8 cellular contexts compared by ENCODE assay signal in genomic region chr12:107317751-107318553, GRCh38.
A peak's percentile ranks its signal among the peaks of the same experiment; 100 is the strongest.
DNase-seq lines count a peak whose midpoint lies in the region; ATAC-seq, FAIRE-seq and TF ChIP-seq lines count a peak whose summit lies in the region.

No MANE protein-coding gene starts in this region.

- ATAC-seq in GM18502 (IDR thresholded peaks at IDR 0.05; ENCODE audit: poor library complexity, unreplicated experiment), result peak; percentile 44
- no peak for ATAC-seq in GM19455 (IDR thresholded peaks at IDR 0.05; ENCODE audit: unreplicated experiment)

- DNase-seq in NCI-H187 (lab: John Stamatoyannopoulos, UW) (peak; percentile 80 to 93), bronchial epithelial cell (ENCODE audit: low read depth) (peak; percentile 87), iris pigment epithelial cell (ENCODE audit: low read depth) (peak; percentile 97), middle frontal gyrus (ENCODE audit: extremely low spot score, low spot score) (no peak)
- DNase-seq in activated CD4-positive, CD25-positive, alpha-beta regulatory T cell (lab: John Stamatoyannopoulos, UW), result peak; percentile 46 to 73 (median 65)
- DNase-seq in stimulated activated CD4-positive, alpha-beta T cell treated with anti-CD3 and anti-CD28 coated beads, Interleukin-12 subunit alpha, Interleukin-12 subunit beta, amount 100 ng/mL, for 4 hours, result peak; percentile 76

- no peaks in the 10 kb centered on the region for H3K36me3 ChIP-seq in bronchial epithelial cell (ENCODE audit: control insufficient read depth, insufficient read depth, low read length)

- FAIRE-seq in bronchial epithelial cell (lab: Jason Lieb, UNC), result no peak

- peak overlapping the region; percentile 49 for H3K4me3 ChIP-seq in bronchial epithelial cell (ENCODE audit: low read depth, low read length)

- TF ChIP-seq CTCF in bronchial epithelial cell (IDR thresholded peaks at IDR 0.05; ENCODE audit: insufficient read depth, low read length, severe bottlenecking), result peak; percentile 60

- H3K27me3 ChIP-seq in bronchial epithelial cell (ENCODE audit: control insufficient read depth, insufficient read depth, low read length), result no peaks in the 10 kb centered on the region
